In the genomic region with DNA sequence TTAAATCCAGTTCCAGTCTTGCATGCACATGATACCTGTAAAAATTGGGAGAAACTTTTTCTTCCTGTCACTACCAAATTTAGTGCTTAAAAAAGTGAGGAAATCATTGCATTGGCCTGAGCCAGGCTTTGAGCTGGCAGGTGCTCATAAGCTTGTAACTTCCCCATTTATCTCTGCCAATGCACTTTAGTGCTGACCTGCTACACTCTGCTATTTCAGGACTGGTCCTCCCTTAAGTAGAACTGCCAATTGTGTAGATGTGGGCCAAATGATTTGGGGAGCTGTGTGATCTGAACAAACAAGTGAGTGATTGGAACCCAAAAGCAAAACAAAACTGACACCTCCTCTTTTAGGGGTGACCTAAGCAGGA, we compare ENCODE assay signal across 17 cellular contexts. TPM values are rescaled to one million over a fixed set of nuclear protein-coding genes. Genes with fewer than 3 reads are reported as not detected.
DNase-seq lines count a peak whose midpoint lies in the region; ATAC-seq, FAIRE-seq and TF ChIP-seq lines count a peak whose summit lies in the region.
"Had no signal": no experiment of that assay in that cellular context is flagged by ENCODE, and none has a peak within 500 bp of the region (broad histone marks: within the 10 kb centered on the region; RNA-seq: fewer than 3 reads in every experiment).

No MANE protein-coding gene starts in this region.

- no peaks in the 10 kb centered on the region for H3K9me3 ChIP-seq in GM12878 (replicated peaks; ENCODE audit: control insufficient read depth, insufficient read depth, low read length)
- H3K9me3 ChIP-seq in transverse colon, result no peaks in the 10 kb centered on the region
- no peaks in the 10 kb centered on the region for H3K9me3 ChIP-seq in prostate gland

- SMC1A ChIA-PET in GM12878 (lab: Charles Lee; ENCODE audit: uncharacterized antibody, unreplicated experiment), result interaction anchor here (0.7 to 3.6 kb wide), 10 partner anchors 9 to 79 kb away, joined by 3 to 20 read pairs (median 6); partner anchors contain the start of gene ZNF827

- RAD21 ChIA-PET in GM12878 (lab: Charles Lee; ENCODE audit: unreplicated experiment), result interaction anchor here (0.7 to 2.8 kb wide), 5 partner anchors 18 to 53 kb away, joined by 3 to 10 read pairs (median 4); no protein-coding TSS in a partner anchor

- H3K9ac ChIP-seq in GM12878 (ENCODE audit: control insufficient read depth, insufficient read depth, low read length), result no peak overlapping the region

- H4K20me1 ChIP-seq in GM12878 (ENCODE audit: control insufficient read depth, insufficient read depth), result peaks cover 5% of the 10 kb centered on the region; the same call in 1 of the 2 replicates

- in situ Hi-C loops in GM12878 (cut with MboI) (no loop called here), transverse colon (cut with MboI; ENCODE audit: low pct_ligation_motif_present in 1 of 4, low pct_unique_long_range_greater_than_20kb in 1 of 4, low sequenced_read_pairs in 3 of 4) (no loop called here)

- H3K27me3 ChIP-seq in GM12878 (replicated peaks in 1 of 2; ENCODE audit: control insufficient read depth in 2 of 2, insufficient read depth in 2 of 2, low read length in 1 of 2), result no peaks in the 10 kb centered on the region
- no peaks in the 10 kb centered on the region for H3K27me3 ChIP-seq in transverse colon
- H3K27me3 ChIP-seq in prostate gland (replicated peaks; ENCODE audit: insufficient read depth), result no peaks in the 10 kb centered on the region

- no peak for TF ChIP-seq RAD21 in GM12878 (IDR thresholded peaks at IDR 0.05; ENCODE audit: insufficient read depth, low read depth, low read length)

- intact Hi-C loops in GM12878 (cut with micrococcal nuclease; ENCODE audit: unreplicated experiment), result loop anchor here (2.0 to 5.0 kb wide), 2 partner anchors 50 to 78 kb away; partner anchors contain the start of gene ZNF827
- intact Hi-C loops in transverse colon (cut with DNase I; ENCODE audit: low total_unique reads), result no loop called here
- intact Hi-C loops in prostate gland (cut with DNase I), result loop anchor here (2.0 to 5.0 kb wide), 2 partner anchors 50 to 268 kb away; partner anchors contain the start of genes MMAA and ZNF827

- H3K4me1 ChIP-seq in GM12878 (ENCODE audit: control insufficient read depth, insufficient read depth, low read length) (peaks cover 44% of the 10 kb centered on the region), transverse colon (peaks cover 0 to 17% (median 6%) of the 10 kb centered on the region in 4 donors), prostate gland (replicated peaks) (peaks cover 11% of the 10 kb centered on the region)

- peaks cover 14 to 34% of the 10 kb centered on the region in 2 experiments for H3K36me3 ChIP-seq in GM12878 (ENCODE audit: control insufficient read depth in 2 of 2, insufficient read depth in 2 of 2, low read length in 1 of 2)
- peaks cover 0 to 5% (median 2%) of the 10 kb centered on the region in 4 donors for H3K36me3 ChIP-seq in transverse colon
- H3K36me3 ChIP-seq in prostate gland, result no peaks in the 10 kb centered on the region

- no TSS peak for BruUV-seq in GM12878 (replicated peaks; lab: Mats Ljungman, UMichigan)

- H3K4me3 ChIP-seq in GM12878 (no peak overlapping the region), transverse colon (no peak overlapping the region), prostate gland (no peak overlapping the region)
- H3K4me3 ChIP-seq: skin epidermis had no signal

- CTCF ChIA-PET in GM12878 (lab: Yijun Ruan, JAX), result interaction anchor here (0.6 to 2.4 kb wide), 6 partner anchors 9 to 106 kb away, joined by 3 to 7 read pairs (median 4); no protein-coding TSS in a partner anchor

- H3K27ac ChIP-seq in GM12878 (ENCODE audit: control insufficient read depth, insufficient read depth) (peak overlapping the region; percentile 17; the same call in 1 of the 2 replicates), transverse colon (peak overlapping the region; percentile 10 to 65 (median 36)), prostate gland (peak overlapping the region in 1 of 2 donors; percentile 55)

- H3K4me2 ChIP-seq in GM12878 (ENCODE audit: control insufficient read depth, insufficient read depth), result no peak overlapping the region

- peak; percentile 55 for ATAC-seq in GM12878
- no peak for ATAC-seq in GM19397 (IDR thresholded peaks at IDR 0.05; ENCODE audit: unreplicated experiment)
- ATAC-seq: naive thymus-derived CD4-positive, alpha-beta T cell had no signal

- no peak for TF ChIP-seq EP300 in GM12878 (IDR thresholded peaks at IDR 0.05; ENCODE audit: borderline replicate concordance in 1 of 2, control insufficient read depth in 1 of 2, low read depth in 2 of 2, low read length in 2 of 2)
- TF ChIP-seq EP300 in transverse colon (IDR thresholded peaks at IDR 0.05; ENCODE audit: low read depth), result no peak

- no peak for FAIRE-seq in GM12878 (lab: Jason Lieb, UNC)
- FAIRE-seq: frontal cortex had no signal

- H2AFZ ChIP-seq in GM12878 (ENCODE audit: control insufficient read depth, low read depth, low read length), result no peak overlapping the region

- TF ChIP-seq CTCF in GM12878 (IDR thresholded peaks at IDR 0.05 in 2 of 3, conservative IDR thresholded peaks at IDR 0.05 in 1 of 3; ENCODE audit: control insufficient read depth in 2 of 3, extremely low read depth in 1 of 3, insufficient read depth in 1 of 3, low read depth in 3 of 3, low read length in 3 of 3) (no peak), transverse colon (IDR thresholded peaks at IDR 0.05) (no peak), prostate gland (IDR thresholded peaks at IDR 0.05) (no peak)

- TF ChIP-seq POLR2A in GM12878 (IDR thresholded peaks at IDR 0.05; ENCODE audit: low read depth, low read length) (no peak), transverse colon (IDR thresholded peaks at IDR 0.05) (no peak), prostate gland (IDR thresholded peaks at IDR 0.05) (no peak)

- H3K79me2 ChIP-seq in GM12878 (ENCODE audit: control insufficient read depth, insufficient read depth, low read length), result peaks cover 40% of the 10 kb centered on the region

- peak; percentile 36 for DNase-seq in NOMO-1 treated with DMSO at 0.1 percent for 48 hours (lab: John Stamatoyannopoulos, UW; ENCODE audit: unreplicated experiment)
- DNase-seq in NOMO-1 treated with dmso at 0.1 percent for 144 hours (lab: John Stamatoyannopoulos, UW; ENCODE audit: unreplicated experiment), result no peak
- DNase-seq in GM12878 (ENCODE audit: low read depth, low spot score), result no peak
- peak; percentile 28 for DNase-seq in midbrain (lab: John Stamatoyannopoulos, UW)
- no peak for DNase-seq in transverse colon
- no peak for DNase-seq in GM19238 (ENCODE audit: insufficient read length, low spot score)
- no peak for DNase-seq in prostate gland (ENCODE audit: low spot score)
- DNase-seq: 8988T; activated CD4-positive, alpha-beta T cell treated with anti-CD3 and anti-CD28 coated beads, Interleukin-2, amount 50 U/mL, for 4 hours; COR-L47; kidney; naive thymus-derived CD4-positive, alpha-beta T cell; NCI-H187 treated with DMSO at 0.1 percent for 48 hours; T1000 had no signal

- POLR2A ChIA-PET in GM12878 (lab: Charles Lee), result interaction anchor here (1.1 to 2.8 kb wide), 5 partner anchors 10 to 264 kb away, joined by 3 to 10 read pairs (median 3); no protein-coding TSS in a partner anchor

TF ChIP-seq in GM12878, 131 proteins besides CTCF, POLR2A, EP300 and RAD21:
- TF ChIP-seq, protein P1, sequence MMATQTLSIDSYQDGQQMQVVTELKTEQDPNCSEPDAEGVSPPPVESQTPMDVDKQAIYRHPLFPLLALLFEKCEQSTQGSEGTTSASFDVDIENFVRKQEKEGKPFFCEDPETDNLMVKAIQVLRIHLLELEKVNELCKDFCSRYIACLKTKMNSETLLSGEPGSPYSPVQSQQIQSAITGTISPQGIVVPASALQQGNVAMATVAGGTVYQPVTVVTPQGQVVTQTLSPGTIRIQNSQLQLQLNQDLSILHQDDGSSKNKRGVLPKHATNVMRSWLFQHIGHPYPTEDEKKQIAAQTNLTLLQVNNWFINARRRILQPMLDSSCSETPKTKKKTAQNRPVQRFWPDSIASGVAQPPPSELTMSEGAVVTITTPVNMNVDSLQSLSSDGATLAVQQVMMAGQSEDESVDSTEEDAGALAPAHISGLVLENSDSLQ (IDR thresholded peaks at IDR 0.05), result 0 out of 2 replicates have a peak, but pooled peaks have one; percentile 23
- no peak for TF ChIP-seq RB1 (IDR thresholded peaks at IDR 0.05; ENCODE audit: borderline replicate concordance)

RNA-seq across cellular contexts. Expression of gene ZNF827, which starts 51.8 kb away (rescaled TPM):
- 140 and 166 TPM in 2 replicates for total RNA-seq in GM12878 (2013; cell fraction: nucleolus; rRNA removed)
- total RNA-seq in GM12878 (2014; rRNA removed) (12.6 and 13.7 TPM in 2 replicates), GM12878 (2014; rRNA removed; fragmentation: Illumina TruSeq; extraction: Trizol) (16.5 and 17.7 TPM in 2 replicates), GM12878 (2021) (24.4 and 31.5 TPM in 2 replicates), transverse colon (10 to 100 TPM; 22.5 to 61.3 (median 29.2) TPM), prostate gland (100 to 1,000 TPM; 221 to 286 TPM)
- 6.6 TPM for polyA plus RNA-seq in GM12878 (2011; ENCODE audit: low read depth)
- polyA plus RNA-seq in GM12878 (2011; rRNA removed) (12.2 and 14.6 TPM in 2 replicates), GM12878 (2014; fragmentation: Illumina TruSeq; extraction: Trizol) (17.5 and 19.6 TPM in 2 replicates), GM12878 (2014; fragmentation: Nextera tagmentation; extraction: Ambion mirVana) (1 to 10 TPM; 3.8 to 5.8 TPM), GM12878 (2014; rRNA removed) (18.6 and 19.8 TPM in 2 replicates), GM12878 (2016; fragmentation: Nextera tagmentation; extraction: Ambion mirVana) (10 to 100 TPM in 1 of 2 experiments, 1 to 10 TPM in 1; 9.1 to 11.2 TPM)
- 25.9 and 26.6 TPM in 2 replicates for polyA plus RNA-seq in GM12878 (2011; cell fraction: cytosol; rRNA removed)
- 129 and 132 TPM in 2 replicates for polyA plus RNA-seq in GM12878 (2011; cell fraction: nucleus; rRNA removed)
- polyA plus RNA-seq in GM12878 (2012), result 16.9 and 17.4 TPM in 2 replicates
- 47.0 and 51.6 TPM in 2 replicates for polyA minus RNA-seq in GM12878 (2011; rRNA and poly(A)+ RNA removed)
- polyA minus RNA-seq in GM12878 (2011; cell fraction: cytosol; rRNA and poly(A)+ RNA removed), result 11.9 and 15.4 TPM in 2 replicates
- polyA minus RNA-seq in GM12878 (2011; cell fraction: nucleus; rRNA and poly(A)+ RNA removed), result 61.1 and 94.9 TPM in 2 replicates

Comparison
In these comparisons a context has a peak if more than half of its experiments do, and no peak if none do; other contexts are left out.
1. DNase-seq: peak in NOMO-1 treated with DMSO at 0.1 percent for 48 hours (single experiment) and midbrain (single experiment); none in NOMO-1 treated with dmso at 0.1 percent for 144 hours (single experiment), GM12878 (single experiment), transverse colon (single experiment), GM19238 (single experiment) and prostate gland (single experiment).